1 cellular context compared by ENCODE assay signal in the genomic region with DNA sequence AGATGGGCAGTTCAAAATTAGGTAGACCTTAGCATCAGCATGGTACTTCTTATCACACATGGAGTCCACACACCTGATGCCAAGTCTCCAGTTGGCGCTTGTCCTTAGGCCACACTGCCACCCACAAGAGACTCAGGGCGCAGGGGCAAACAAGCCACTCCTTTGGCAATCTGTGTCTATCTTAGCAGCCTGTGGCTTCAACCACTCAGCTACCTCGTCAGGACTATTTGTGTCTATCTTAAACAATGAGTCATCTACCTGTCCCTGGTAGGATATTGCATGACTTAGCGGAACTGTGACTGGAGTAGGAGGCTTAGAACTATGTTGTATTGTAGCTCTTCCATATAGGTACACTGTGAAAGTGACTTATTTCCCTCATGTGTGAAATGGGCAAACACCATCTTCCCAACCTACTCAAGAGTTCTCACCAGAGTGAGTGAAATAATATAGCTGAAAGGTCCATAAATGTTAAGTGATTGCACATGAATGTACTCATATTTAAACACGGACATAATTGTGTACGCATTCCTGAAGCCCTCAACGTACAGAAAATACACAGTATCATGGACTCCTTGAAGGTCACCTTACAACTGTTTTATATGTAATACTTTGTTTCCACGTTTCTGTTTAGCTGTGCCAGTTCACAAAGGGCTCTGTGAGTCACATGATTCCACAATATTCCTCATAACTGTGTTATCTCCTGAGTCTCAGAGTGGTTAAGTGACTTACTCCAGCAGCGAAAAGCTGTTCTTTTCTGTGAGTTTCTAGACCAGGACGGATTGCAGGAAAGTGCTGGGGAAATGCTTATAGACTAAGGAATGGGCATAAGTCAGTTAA.
TF ChIP-seq lines count a peak whose summit lies in the region.

No MANE protein-coding gene starts in this region.

TF ChIP-seq in K562, 482 proteins besides CTCF, POLR2A, EP300 and RAD21 (continued from another document and continues in another):
- TF ChIP-seq, protein P1, sequence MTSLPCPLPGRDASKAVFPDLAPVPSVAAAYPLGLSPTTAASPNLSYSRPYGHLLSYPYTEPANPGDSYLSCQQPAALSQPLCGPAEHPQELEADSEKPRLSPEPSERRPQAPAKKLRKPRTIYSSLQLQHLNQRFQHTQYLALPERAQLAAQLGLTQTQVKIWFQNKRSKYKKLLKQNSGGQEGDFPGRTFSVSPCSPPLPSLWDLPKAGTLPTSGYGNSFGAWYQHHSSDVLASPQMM (CRISPR knock-in tag; IDR thresholded peaks at IDR 0.05): no peak
- TF ChIP-seq SMC3 (conservative IDR thresholded peaks at IDR 0.05; ENCODE audit: insufficient read depth, low read depth, low read length) (no peak), CHD4 (IDR thresholded peaks at IDR 0.05; ENCODE audit: insufficient read depth, insufficient replicate concordance, low read depth, low read length, poor library complexity, severe bottlenecking) (no peak), SLC30A9 (CRISPR knock-in tag; IDR thresholded peaks at IDR 0.05) (no peak), SMARCA4 (IDR thresholded peaks at IDR 0.05) (peak; percentile 82), MIER1 (IDR thresholded peaks at IDR 0.05; ENCODE audit: low read depth) (no peak), CBX1 (IDR thresholded peaks at IDR 0.05; ENCODE audit: low read depth) (no peak), ZNF354B (CRISPR knock-in tag; IDR thresholded peaks at IDR 0.05) (no peak), ZBTB7A (IDR thresholded peaks at IDR 0.05; ENCODE audit: borderline replicate concordance, control insufficient read depth, low read depth, low read length) (no peak), ZNF778 (CRISPR knock-in tag; IDR thresholded peaks at IDR 0.05) (no peak), SP2 (IDR thresholded peaks at IDR 0.05; ENCODE audit: extremely low read depth, low read depth, low read length, poor library complexity, severe bottlenecking) (no peak), KHSRP (IDR thresholded peaks at IDR 0.05) (no peak), SUPT5H (IDR thresholded peaks at IDR 0.05) (peak; percentile 69; the same call in 1 of the 2 replicates), SMAD2 (IDR thresholded peaks at IDR 0.05; ENCODE audit: low read depth, low read length) (no peak), HNRNPL (IDR thresholded peaks at IDR 0.05; ENCODE audit: low read depth, low read length) (no peak), CEBPB (tag; IDR thresholded peaks at IDR 0.05) (peak; percentile 50; the same call in 1 of the 2 replicates), TCF3 (CRISPR knock-in tag; IDR thresholded peaks at IDR 0.05) (no peak; the same call in 1 of the 2 replicates), ZBTB17 (CRISPR knock-in tag; IDR thresholded peaks at IDR 0.05) (no peak), POLR2H (tag; IDR thresholded peaks at IDR 0.05; ENCODE audit: low read depth) (peak; percentile 76), FOSL1 (tag; conservative IDR thresholded peaks at IDR 0.05) (peak; percentile 95), BCOR (IDR thresholded peaks at IDR 0.05) (no peak), NCOA2 (IDR thresholded peaks at IDR 0.05; ENCODE audit: partially characterized antibody in 2 of 2) (no peak), BRF1 (IDR thresholded peaks at IDR 0.05; ENCODE audit: borderline replicate concordance, extremely low read depth, insufficient read length) (no peak), KDM5B (IDR thresholded peaks at IDR 0.05; ENCODE audit: insufficient replicate concordance, low read depth, low read length) (peak; percentile 18), C11orf30 (IDR thresholded peaks at IDR 0.05; ENCODE audit: low read depth) (peak; percentile 96), RB1 (IDR thresholded peaks at IDR 0.05; ENCODE audit: low read depth) (no peak; the same call in 1 of the 2 replicates), PPARD (CRISPR knock-in tag; IDR thresholded peaks at IDR 0.05) (no peak), TOE1 (IDR thresholded peaks at IDR 0.05; ENCODE audit: borderline replicate concordance) (peak; percentile 91), TOE1 (CRISPR knock-in tag; IDR thresholded peaks at IDR 0.05; ENCODE audit: borderline replicate concordance, low read depth) (no peak), SNIP1 (IDR thresholded peaks at IDR 0.05; ENCODE audit: low read depth) (no peak), NEUROD1 (IDR thresholded peaks at IDR 0.05; ENCODE audit: borderline replicate concordance, low read depth, low read length, partially characterized antibody) (peak; percentile 18), SRSF3 (IDR thresholded peaks at IDR 0.05; ENCODE audit: insufficient read depth, low read length) (no peak), U2AF2 (optimal IDR thresholded peaks at IDR 0.05; ENCODE audit: low read depth, low read length) (no peak), HOXB6 (CRISPR knock-in tag; IDR thresholded peaks at IDR 0.05; ENCODE audit: borderline replicate concordance) (no peak), EWSR1 (IDR thresholded peaks at IDR 0.05; ENCODE audit: borderline replicate concordance, low read depth, partially characterized antibody) (no peak), CCAR2 (IDR thresholded peaks at IDR 0.05; ENCODE audit: low read depth, low read length) (no peak), ASH1L (IDR thresholded peaks at IDR 0.05; ENCODE audit: borderline replicate concordance, low read depth, partially characterized antibody) (no peak), ZBTB8A (IDR thresholded peaks at IDR 0.05; ENCODE audit: partially characterized antibody) (no peak), KDM4B (IDR thresholded peaks at IDR 0.05; ENCODE audit: borderline replicate concordance in 2 of 2, low read depth in 1 of 2) (no peak), CBFA2T2 (conservative IDR thresholded peaks at IDR 0.05) (no peak)
- TF ChIP-seq, protein P2, sequence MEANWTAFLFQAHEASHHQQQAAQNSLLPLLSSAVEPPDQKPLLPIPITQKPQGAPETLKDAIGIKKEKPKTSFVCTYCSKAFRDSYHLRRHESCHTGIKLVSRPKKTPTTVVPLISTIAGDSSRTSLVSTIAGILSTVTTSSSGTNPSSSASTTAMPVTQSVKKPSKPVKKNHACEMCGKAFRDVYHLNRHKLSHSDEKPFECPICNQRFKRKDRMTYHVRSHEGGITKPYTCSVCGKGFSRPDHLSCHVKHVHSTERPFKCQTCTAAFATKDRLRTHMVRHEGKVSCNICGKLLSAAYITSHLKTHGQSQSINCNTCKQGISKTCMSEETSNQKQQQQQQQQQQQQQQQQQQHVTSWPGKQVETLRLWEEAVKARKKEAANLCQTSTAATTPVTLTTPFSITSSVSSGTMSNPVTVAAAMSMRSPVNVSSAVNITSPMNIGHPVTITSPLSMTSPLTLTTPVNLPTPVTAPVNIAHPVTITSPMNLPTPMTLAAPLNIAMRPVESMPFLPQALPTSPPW (CRISPR knock-in tag; IDR thresholded peaks at IDR 0.05): no peak
- TF ChIP-seq, protein P3, sequence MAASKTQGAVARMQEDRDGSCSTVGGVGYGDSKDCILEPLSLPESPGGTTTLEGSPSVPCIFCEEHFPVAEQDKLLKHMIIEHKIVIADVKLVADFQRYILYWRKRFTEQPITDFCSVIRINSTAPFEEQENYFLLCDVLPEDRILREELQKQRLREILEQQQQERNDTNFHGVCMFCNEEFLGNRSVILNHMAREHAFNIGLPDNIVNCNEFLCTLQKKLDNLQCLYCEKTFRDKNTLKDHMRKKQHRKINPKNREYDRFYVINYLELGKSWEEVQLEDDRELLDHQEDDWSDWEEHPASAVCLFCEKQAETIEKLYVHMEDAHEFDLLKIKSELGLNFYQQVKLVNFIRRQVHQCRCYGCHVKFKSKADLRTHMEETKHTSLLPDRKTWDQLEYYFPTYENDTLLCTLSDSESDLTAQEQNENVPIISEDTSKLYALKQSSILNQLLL (CRISPR knock-in tag; IDR thresholded peaks at IDR 0.05; ENCODE audit: borderline replicate concordance): no peak
- TF ChIP-seq, protein P4, sequence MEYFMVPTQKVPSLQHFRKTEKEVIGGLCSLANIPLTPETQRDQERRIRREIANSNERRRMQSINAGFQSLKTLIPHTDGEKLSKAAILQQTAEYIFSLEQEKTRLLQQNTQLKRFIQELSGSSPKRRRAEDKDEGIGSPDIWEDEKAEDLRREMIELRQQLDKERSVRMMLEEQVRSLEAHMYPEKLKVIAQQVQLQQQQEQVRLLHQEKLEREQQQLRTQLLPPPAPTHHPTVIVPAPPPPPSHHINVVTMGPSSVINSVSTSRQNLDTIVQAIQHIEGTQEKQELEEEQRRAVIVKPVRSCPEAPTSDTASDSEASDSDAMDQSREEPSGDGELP (CRISPR knock-in tag; IDR thresholded peaks at IDR 0.05; ENCODE audit: borderline replicate concordance): no peak
- TF ChIP-seq, protein P5, sequence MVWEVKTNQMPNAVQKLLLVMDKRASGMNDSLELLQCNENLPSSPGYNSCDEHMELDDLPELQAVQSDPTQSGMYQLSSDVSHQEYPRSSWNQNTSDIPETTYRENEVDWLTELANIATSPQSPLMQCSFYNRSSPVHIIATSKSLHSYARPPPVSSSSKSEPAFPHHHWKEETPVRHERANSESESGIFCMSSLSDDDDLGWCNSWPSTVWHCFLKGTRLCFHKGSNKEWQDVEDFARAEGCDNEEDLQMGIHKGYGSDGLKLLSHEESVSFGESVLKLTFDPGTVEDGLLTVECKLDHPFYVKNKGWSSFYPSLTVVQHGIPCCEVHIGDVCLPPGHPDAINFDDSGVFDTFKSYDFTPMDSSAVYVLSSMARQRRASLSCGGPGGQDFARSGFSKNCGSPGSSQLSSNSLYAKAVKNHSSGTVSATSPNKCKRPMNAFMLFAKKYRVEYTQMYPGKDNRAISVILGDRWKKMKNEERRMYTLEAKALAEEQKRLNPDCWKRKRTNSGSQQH (CRISPR knock-in tag; IDR thresholded peaks at IDR 0.05): no peak
- TF ChIP-seq, protein P6, sequence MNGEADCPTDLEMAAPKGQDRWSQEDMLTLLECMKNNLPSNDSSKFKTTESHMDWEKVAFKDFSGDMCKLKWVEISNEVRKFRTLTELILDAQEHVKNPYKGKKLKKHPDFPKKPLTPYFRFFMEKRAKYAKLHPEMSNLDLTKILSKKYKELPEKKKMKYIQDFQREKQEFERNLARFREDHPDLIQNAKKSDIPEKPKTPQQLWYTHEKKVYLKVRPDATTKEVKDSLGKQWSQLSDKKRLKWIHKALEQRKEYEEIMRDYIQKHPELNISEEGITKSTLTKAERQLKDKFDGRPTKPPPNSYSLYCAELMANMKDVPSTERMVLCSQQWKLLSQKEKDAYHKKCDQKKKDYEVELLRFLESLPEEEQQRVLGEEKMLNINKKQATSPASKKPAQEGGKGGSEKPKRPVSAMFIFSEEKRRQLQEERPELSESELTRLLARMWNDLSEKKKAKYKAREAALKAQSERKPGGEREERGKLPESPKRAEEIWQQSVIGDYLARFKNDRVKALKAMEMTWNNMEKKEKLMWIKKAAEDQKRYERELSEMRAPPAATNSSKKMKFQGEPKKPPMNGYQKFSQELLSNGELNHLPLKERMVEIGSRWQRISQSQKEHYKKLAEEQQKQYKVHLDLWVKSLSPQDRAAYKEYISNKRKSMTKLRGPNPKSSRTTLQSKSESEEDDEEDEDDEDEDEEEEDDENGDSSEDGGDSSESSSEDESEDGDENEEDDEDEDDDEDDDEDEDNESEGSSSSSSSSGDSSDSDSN (IDR thresholded peaks at IDR 0.05; ENCODE audit: borderline replicate concordance in 1 of 2, low read depth in 2 of 2, low read length in 2 of 2): no peak
- TF ChIP-seq, protein P7, sequence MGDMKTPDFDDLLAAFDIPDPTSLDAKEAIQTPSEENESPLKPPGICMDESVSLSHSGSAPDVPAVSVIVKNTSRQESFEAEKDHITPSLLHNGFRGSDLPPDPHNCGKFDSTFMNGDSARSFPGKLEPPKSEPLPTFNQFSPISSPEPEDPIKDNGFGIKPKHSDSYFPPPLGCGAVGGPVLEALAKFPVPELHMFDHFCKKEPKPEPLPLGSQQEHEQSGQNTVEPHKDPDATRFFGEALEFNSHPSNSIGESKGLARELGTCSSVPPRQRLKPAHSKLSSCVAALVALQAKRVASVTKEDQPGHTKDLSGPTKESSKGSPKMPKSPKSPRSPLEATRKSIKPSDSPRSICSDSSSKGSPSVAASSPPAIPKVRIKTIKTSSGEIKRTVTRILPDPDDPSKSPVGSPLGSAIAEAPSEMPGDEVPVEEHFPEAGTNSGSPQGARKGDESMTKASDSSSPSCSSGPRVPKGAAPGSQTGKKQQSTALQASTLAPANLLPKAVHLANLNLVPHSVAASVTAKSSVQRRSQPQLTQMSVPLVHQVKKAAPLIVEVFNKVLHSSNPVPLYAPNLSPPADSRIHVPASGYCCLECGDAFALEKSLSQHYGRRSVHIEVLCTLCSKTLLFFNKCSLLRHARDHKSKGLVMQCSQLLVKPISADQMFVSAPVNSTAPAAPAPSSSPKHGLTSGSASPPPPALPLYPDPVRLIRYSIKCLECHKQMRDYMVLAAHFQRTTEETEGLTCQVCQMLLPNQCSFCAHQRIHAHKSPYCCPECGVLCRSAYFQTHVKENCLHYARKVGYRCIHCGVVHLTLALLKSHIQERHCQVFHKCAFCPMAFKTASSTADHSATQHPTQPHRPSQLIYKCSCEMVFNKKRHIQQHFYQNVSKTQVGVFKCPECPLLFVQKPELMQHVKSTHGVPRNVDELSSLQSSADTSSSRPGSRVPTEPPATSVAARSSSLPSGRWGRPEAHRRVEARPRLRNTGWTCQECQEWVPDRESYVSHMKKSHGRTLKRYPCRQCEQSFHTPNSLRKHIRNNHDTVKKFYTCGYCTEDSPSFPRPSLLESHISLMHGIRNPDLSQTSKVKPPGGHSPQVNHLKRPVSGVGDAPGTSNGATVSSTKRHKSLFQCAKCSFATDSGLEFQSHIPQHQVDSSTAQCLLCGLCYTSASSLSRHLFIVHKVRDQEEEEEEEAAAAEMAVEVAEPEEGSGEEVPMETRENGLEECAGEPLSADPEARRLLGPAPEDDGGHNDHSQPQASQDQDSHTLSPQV (IDR thresholded peaks at IDR 0.05): peak; percentile 77
- TF ChIP-seq, protein P8, sequence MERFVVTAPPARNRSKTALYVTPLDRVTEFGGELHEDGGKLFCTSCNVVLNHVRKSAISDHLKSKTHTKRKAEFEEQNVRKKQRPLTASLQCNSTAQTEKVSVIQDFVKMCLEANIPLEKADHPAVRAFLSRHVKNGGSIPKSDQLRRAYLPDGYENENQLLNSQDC (CRISPR knock-in tag; IDR thresholded peaks at IDR 0.05): no peak
- TF ChIP-seq, protein P9, sequence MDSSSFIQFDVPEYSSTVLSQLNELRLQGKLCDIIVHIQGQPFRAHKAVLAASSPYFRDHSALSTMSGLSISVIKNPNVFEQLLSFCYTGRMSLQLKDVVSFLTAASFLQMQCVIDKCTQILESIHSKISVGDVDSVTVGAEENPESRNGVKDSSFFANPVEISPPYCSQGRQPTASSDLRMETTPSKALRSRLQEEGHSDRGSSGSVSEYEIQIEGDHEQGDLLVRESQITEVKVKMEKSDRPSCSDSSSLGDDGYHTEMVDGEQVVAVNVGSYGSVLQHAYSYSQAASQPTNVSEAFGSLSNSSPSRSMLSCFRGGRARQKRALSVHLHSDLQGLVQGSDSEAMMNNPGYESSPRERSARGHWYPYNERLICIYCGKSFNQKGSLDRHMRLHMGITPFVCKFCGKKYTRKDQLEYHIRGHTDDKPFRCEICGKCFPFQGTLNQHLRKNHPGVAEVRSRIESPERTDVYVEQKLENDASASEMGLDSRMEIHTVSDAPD (CRISPR knock-in tag; IDR thresholded peaks at IDR 0.05): no peak
- TF ChIP-seq, protein P10, sequence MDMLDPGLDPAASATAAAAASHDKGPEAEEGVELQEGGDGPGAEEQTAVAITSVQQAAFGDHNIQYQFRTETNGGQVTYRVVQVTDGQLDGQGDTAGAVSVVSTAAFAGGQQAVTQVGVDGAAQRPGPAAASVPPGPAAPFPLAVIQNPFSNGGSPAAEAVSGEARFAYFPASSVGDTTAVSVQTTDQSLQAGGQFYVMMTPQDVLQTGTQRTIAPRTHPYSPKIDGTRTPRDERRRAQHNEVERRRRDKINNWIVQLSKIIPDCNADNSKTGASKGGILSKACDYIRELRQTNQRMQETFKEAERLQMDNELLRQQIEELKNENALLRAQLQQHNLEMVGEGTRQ (CRISPR knock-in tag; IDR thresholded peaks at IDR 0.05): peak; percentile 3; the same call in 1 of the 2 replicates
